20 cellular contexts compared by ENCODE assay signal in the genomic region with DNA sequence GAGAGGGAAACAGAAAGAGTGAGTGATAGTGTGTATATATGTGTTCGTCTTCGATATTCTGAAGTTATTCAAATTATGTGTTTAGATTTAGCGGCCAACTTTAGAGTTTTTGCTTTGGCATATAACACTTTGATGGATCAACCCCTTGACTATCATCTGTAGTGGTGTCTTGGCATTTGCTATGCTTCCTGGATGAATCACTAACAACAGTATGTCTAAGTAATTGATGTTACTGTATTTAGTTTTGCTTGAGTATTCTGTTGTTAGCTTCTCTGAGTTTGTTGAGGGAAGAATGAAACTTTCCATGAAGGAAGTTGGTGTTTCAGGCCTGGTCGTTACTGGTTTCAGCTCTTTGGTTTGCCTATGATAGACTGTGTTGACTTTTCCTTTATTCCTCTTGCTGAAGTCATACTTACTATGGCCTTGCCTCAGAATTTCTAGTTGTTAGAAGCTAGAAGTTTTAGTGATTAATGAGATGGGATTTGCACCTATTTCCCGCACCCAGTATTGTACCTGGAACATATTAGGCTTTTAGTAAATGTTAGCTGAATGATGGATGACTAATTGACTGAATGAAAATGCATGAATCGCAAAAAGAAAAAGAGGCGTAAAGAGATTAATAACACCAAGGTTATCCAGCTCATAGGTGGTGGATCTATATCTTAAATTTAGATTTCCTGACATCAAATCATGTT. TPM values are rescaled to one million over a fixed set of nuclear protein-coding genes. Genes with fewer than 3 reads are reported as not detected.
DNase-seq lines count a peak whose midpoint lies in the region; ATAC-seq, FAIRE-seq and TF ChIP-seq lines count a peak whose summit lies in the region.
"Had no signal": no experiment of that assay in that cellular context is flagged by ENCODE, and none has a peak within 500 bp of the region (broad histone marks: within the 10 kb centered on the region; RNA-seq: fewer than 3 reads in every experiment).

No MANE protein-coding gene starts in this region.

- H3K27me3 ChIP-seq in bronchial epithelial cell (ENCODE audit: control insufficient read depth, insufficient read depth, low read length) (no peaks in the 10 kb centered on the region), osteoblast (ENCODE audit: insufficient read depth, low read length) (no peaks in the 10 kb centered on the region), left lung (no peaks in the 10 kb centered on the region)
- H3K27me3 ChIP-seq: body of pancreas had no signal

- peaks cover 70% of the 10 kb centered on the region for H3K36me3 Mint-ChIP-seq in activated CD4-positive, alpha-beta T cell treated with anti-CD3 and anti-CD28 coated beads, Interleukin-2, amount 10 ng/mL, durations not matched to agents 24 days and 14 days (ENCODE audit: low read depth)
- no peaks in the 10 kb centered on the region for H3K36me3 Mint-ChIP-seq in stimulated activated naive B cell treated with anti-CD40 and anti-IgM and Interleukin-4, amounts not matched to agents 10 μg/mL and 1 μg/mL and 100 μg/mL, for 72 hours

- no peaks in the 10 kb centered on the region for H3K9me3 ChIP-seq in osteoblast (ENCODE audit: low read depth, low read length)
- H3K9me3 ChIP-seq in left lung = peaks cover 0 to 3% of the 10 kb centered on the region in 2 donors
- H3K9me3 ChIP-seq: body of pancreas had no signal

- peaks cover 91% of the 10 kb centered on the region for H3K79me2 ChIP-seq in osteoblast (ENCODE audit: insufficient read depth, low read length)

- H3K4me1 Mint-ChIP-seq in activated CD4-positive, alpha-beta T cell treated with anti-CD3 and anti-CD28 coated beads, Interleukin-2, amount 10 ng/mL, durations not matched to agents 24 days and 14 days = peaks cover 75% of the 10 kb centered on the region
- H3K4me1 Mint-ChIP-seq in stimulated activated naive B cell treated with anti-CD40 and anti-IgM and Interleukin-4, amounts not matched to agents 10 μg/mL and 1 μg/mL and 100 μg/mL, for 72 hours = peaks cover 22 to 28% of the 10 kb centered on the region in 2 donors

- H3K9me3 Mint-ChIP-seq in activated CD4-positive, alpha-beta T cell treated with anti-CD3 and anti-CD28 coated beads, Interleukin-2, amount 10 ng/mL, durations not matched to agents 24 days and 14 days = peaks cover 39% of the 10 kb centered on the region
- no peaks in the 10 kb centered on the region for H3K9me3 Mint-ChIP-seq in stimulated activated naive B cell treated with anti-CD40 and anti-IgM and Interleukin-4, amounts not matched to agents 10 μg/mL and 1 μg/mL and 100 μg/mL, for 72 hours
- H3K9me3 Mint-ChIP-seq: GM23338 had no signal

- H3K4me3 ChIP-seq in bronchial epithelial cell (ENCODE audit: low read depth, low read length) (no peak overlapping the region), osteoblast (ENCODE audit: insufficient read depth, low read length) (no peak overlapping the region), left lung (no peak overlapping the region)
- H3K4me3 ChIP-seq: body of pancreas, GM23338, lung had no signal

- peak overlapping the region; percentile 90 for H3K27ac Mint-ChIP-seq in activated CD4-positive, alpha-beta T cell treated with anti-CD3 and anti-CD28 coated beads, Interleukin-2, amount 10 ng/mL, durations not matched to agents 24 days and 14 days
- H3K27ac Mint-ChIP-seq in stimulated activated naive B cell treated with anti-CD40 and anti-IgM and Interleukin-4, amounts not matched to agents 10 μg/mL and 1 μg/mL and 100 μg/mL, for 72 hours = no peak overlapping the region
- H3K27ac Mint-ChIP-seq: GM23338 had no signal

- H3K4me2 ChIP-seq in osteoblast (ENCODE audit: insufficient read depth, low read length) = peak overlapping the region; percentile 34
- H3K4me2 ChIP-seq: GM23338 had no signal

- no peaks in the 10 kb centered on the region for H3K27me3 Mint-ChIP-seq in activated CD4-positive, alpha-beta T cell treated with anti-CD3 and anti-CD28 coated beads, Interleukin-2, amount 10 ng/mL, durations not matched to agents 24 days and 14 days
- H3K27me3 Mint-ChIP-seq in stimulated activated naive B cell treated with anti-CD40 and anti-IgM and Interleukin-4, amounts not matched to agents 10 μg/mL and 1 μg/mL and 100 μg/mL, for 72 hours = peaks cover 6 to 17% of the 10 kb centered on the region in 2 donors

- peaks cover 3% of the 10 kb centered on the region for H3K4me1 ChIP-seq in osteoblast (ENCODE audit: insufficient read depth, low read length)
- no peaks in the 10 kb centered on the region for H3K4me1 ChIP-seq in left lung

- DNase-seq in activated CD4-positive, alpha-beta T cell treated with anti-CD3 and anti-CD28 coated beads, Interleukin-2, amount 10 ng/mL, durations not matched to agents 24 days and 14 days = peak; percentile 55
- DNase-seq in activated CD4-positive, alpha-beta T cell treated with anti-CD3 and anti-CD28 coated beads for 1 hour = no peak
- DNase-seq in HT1080 (ENCODE audit: low read depth) (peak; percentile 17), bronchial epithelial cell (ENCODE audit: low read depth) (peak; percentile 45), osteoblast (ENCODE audit: insufficient read length, low spot score, missing footprints) (no peak), NOMO-1 (lab: John Stamatoyannopoulos, UW; ENCODE audit: unreplicated experiment in 2 of 2) (no peak), left lung (no peak)
- DNase-seq in stimulated activated naive B cell treated with anti-CD40 and anti-IgM and Interleukin-4, amounts not matched to agents 10 μg/mL and 1 μg/mL and 100 μg/mL, for 72 hours = no peak
- DNase-seq: body of pancreas; effector CD8-positive, alpha-beta T cell; foreskin melanocyte; NCI-H146; NCI-H510A treated with DMSO at 0.1 percent for 48 hours; OCI-M1; right cardiac atrium; stimulated activated CD4-positive, alpha-beta T cell treated with anti-CD3 and anti-CD28 coated beads, Interleukin-4, amount 100 ng/mL, for 1 hour; WERI-Rb-1 had no signal

- H3K27ac ChIP-seq in osteoblast (ENCODE audit: low read depth, low read length) = no peak overlapping the region
- H3K27ac ChIP-seq in left lung = no peak overlapping the region
- H3K27ac ChIP-seq: body of pancreas, WERI-Rb-1 had no signal

- TF ChIP-seq CTCF in bronchial epithelial cell (IDR thresholded peaks at IDR 0.05; ENCODE audit: insufficient read depth, low read length, severe bottlenecking) = no peak
- no peak for TF ChIP-seq CTCF in osteoblast (IDR thresholded peaks at IDR 0.05; ENCODE audit: extremely low read depth, low read depth, low read length)
- no peak for TF ChIP-seq CTCF in left lung (IDR thresholded peaks at IDR 0.05)

- H2AFZ ChIP-seq in osteoblast (ENCODE audit: low read length) = no peak overlapping the region
- H2AFZ ChIP-seq: GM23338 had no signal

- FAIRE-seq in bronchial epithelial cell (lab: Jason Lieb, UNC) = no peak

- ATAC-seq in stimulated activated naive B cell treated with anti-CD40 and anti-IgM and Interleukin-4, amounts not matched to agents 10 μg/mL and 1 μg/mL and 100 μg/mL, for 72 hours (replicated peaks) = no peak
- no peak for ATAC-seq in left lung
- ATAC-seq: body of pancreas, GM23338, right cardiac atrium had no signal

- H3K36me3 ChIP-seq in bronchial epithelial cell (ENCODE audit: control insufficient read depth, insufficient read depth, low read length) (no peaks in the 10 kb centered on the region), osteoblast (ENCODE audit: insufficient read depth, low read length) (no peaks in the 10 kb centered on the region), left lung (no peaks in the 10 kb centered on the region)
- H3K36me3 ChIP-seq: WERI-Rb-1 had no signal

- peak overlapping the region; percentile 56 for H3K4me3 Mint-ChIP-seq in activated CD4-positive, alpha-beta T cell treated with anti-CD3 and anti-CD28 coated beads, Interleukin-2, amount 10 ng/mL, durations not matched to agents 24 days and 14 days
- no peak overlapping the region for H3K4me3 Mint-ChIP-seq in stimulated activated naive B cell treated with anti-CD40 and anti-IgM and Interleukin-4, amounts not matched to agents 10 μg/mL and 1 μg/mL and 100 μg/mL, for 72 hours
- H3K4me3 Mint-ChIP-seq: GM23338, neural crest cell had no signal

- intact Hi-C loops in activated CD4-positive, alpha-beta T cell treated with anti-CD3 and anti-CD28 coated beads, Interleukin-2, amount 10 ng/mL, durations not matched to agents 24 days and 14 days (cut with micrococcal nuclease) = loop anchor here (1.0 to 2.0 kb wide), 5 partner anchors 8 to 40 kb away; no protein-coding TSS in a partner anchor
- intact Hi-C loops in left lung (cut with DNase I) = no loop called here

- peaks cover 60% of the 10 kb centered on the region for H4K20me1 ChIP-seq in osteoblast (ENCODE audit: insufficient read depth, low read length)

RNA-seq across cellular contexts. Expression of a gene that starts 20.7 kb away (rescaled TPM):
- 258 and 272 TPM in 2 replicates for total RNA-seq in activated CD4-positive, alpha-beta T cell treated with anti-CD3 and anti-CD28 coated beads, Interleukin-2, amount 10 ng/mL, durations not matched to agents 24 days and 14 days
- total RNA-seq in HT1080 (2014; rRNA removed; shearing (Covaris generic)) = 36.2 and 43.4 TPM in 2 replicates
- polyA plus RNA-seq in HT1080 (2015; cell fraction: cytosol; rRNA removed) = 41.7 and 44.5 TPM in 2 replicates
- 26.1 and 27.5 TPM in 2 replicates for polyA plus RNA-seq in HT1080 (2015; cell fraction: nucleus; rRNA removed)
- total RNA-seq in bronchial epithelial cell = 61.7 and 80.0 TPM in 2 replicates
- 47.1 and 56.5 TPM in 2 replicates for total RNA-seq in osteoblast
- total RNA-seq in left lung = 10 to 100 TPM; 34.1 to 46.3 TPM

Comparison
In these comparisons a context has a peak if more than half of its experiments do, and no peak if none do; other contexts are left out.
1. DNase-seq: peak in activated CD4-positive, alpha-beta T cell treated with anti-CD3 and anti-CD28 coated beads, Interleukin-2, amount 10 ng/mL, durations not matched to agents 24 days and 14 days (single experiment), HT1080 (single experiment) and bronchial epithelial cell (single experiment); none in activated CD4-positive, alpha-beta T cell treated with anti-CD3 and anti-CD28 coated beads for 1 hour (single experiment), osteoblast (single experiment), stimulated activated naive B cell treated with anti-CD40 and anti-IgM and Interleukin-4, amounts not matched to agents 10 μg/mL and 1 μg/mL and 100 μg/mL, for 72 hours (single experiment), NOMO-1 (0 of 2) and left lung (0 of 2).